In genomic region chr5:179605026-179605833, GRCh38 we compare ENCODE assay signal across 11 cellular contexts. TPM values are rescaled to one million over a fixed set of nuclear protein-coding genes. Genes with fewer than 3 reads are reported as not detected.
A peak's percentile ranks its signal among the peaks of the same experiment; 100 is the strongest.
DNase-seq lines count a peak whose midpoint lies in the region; TF ChIP-seq lines count a peak whose summit lies in the region.
"Had no signal": no experiment of that assay in that cellular context is flagged by ENCODE, and none has a peak within 500 bp of the region (broad histone marks: within the 10 kb centered on the region; RNA-seq: fewer than 3 reads in every experiment).

No MANE protein-coding gene starts in this region.

- H3K9me2 ChIP-seq in Karpas-422 (replicated peaks; ENCODE audit: insufficient read depth, low read length) = no peaks in the 10 kb centered on the region

- H3K9ac ChIP-seq in BLaER1 (peak overlapping the region; percentile 37; the same call in 1 of the 2 replicates), Karpas-422 (ENCODE audit: low read length) (no peak overlapping the region), neural progenitor cell (no peak overlapping the region)

- no peak for TF ChIP-seq POLR2A in esophagus squamous epithelium (IDR thresholded peaks at IDR 0.05)

- H3K4me2 ChIP-seq in BLaER1 (peak overlapping the region; percentile 72), Karpas-422 (ENCODE audit: low read depth, low read length, poor library complexity, severe bottlenecking) (no peak overlapping the region), neural progenitor cell (no peak overlapping the region)

- peaks cover 36% of the 10 kb centered on the region for H3F3A ChIP-seq in neural progenitor cell (ENCODE audit: low read depth)

- DNase-seq in Karpas-422 (peak; percentile 48), esophagus squamous epithelium (lab: John Stamatoyannopoulos, UW) (no peak), neural progenitor cell (ENCODE audit: low spot score) (no peak), NCI-H82 (lab: John Stamatoyannopoulos, UW) (no peak), NCI-H748 treated with DMSO at 0.1 percent for 48 hours (lab: John Stamatoyannopoulos, UW) (no peak)
- no peak for DNase-seq in CD4-positive, alpha-beta memory T cell
- no peak for DNase-seq in stimulated activated CD4-positive, alpha-beta T cell treated with anti-CD3 and anti-CD28 coated beads, Interleukin-2, amount 100 ng/mL, for 24 hours
- DNase-seq: NCI-H1105 treated with DMSO at 0.1 percent for 48 hours, OCI-M1 had no signal

- CTCF ChIA-PET in CD4-positive, alpha-beta memory T cell (lab: Charles Lee; ENCODE audit: partially characterized antibody) = no interaction called here

- TF ChIP-seq CTCF in esophagus squamous epithelium (IDR thresholded peaks at IDR 0.05) (peak in 1 of 6 experiments; percentile 6), neural progenitor cell (IDR thresholded peaks at IDR 0.05) (no peak)

- H3K9me3 ChIP-seq in BLaER1 = no peaks in the 10 kb centered on the region
- no peaks in the 10 kb centered on the region for H3K9me3 ChIP-seq in Karpas-422 (ENCODE audit: low read length)
- no peaks in the 10 kb centered on the region for H3K9me3 ChIP-seq in esophagus squamous epithelium
- no peaks in the 10 kb centered on the region for H3K9me3 ChIP-seq in neural progenitor cell (ENCODE audit: low read depth)
- H3K9me3 ChIP-seq in CD4-positive, alpha-beta memory T cell (ENCODE audit: control insufficient read depth in 1 of 2, low read length in 2 of 2) = no peaks in the 10 kb centered on the region
- H3K9me3 ChIP-seq: pancreas had no signal

- H3K27me3 ChIP-seq in BLaER1 (no peaks in the 10 kb centered on the region), Karpas-422 (ENCODE audit: low read length) (no peaks in the 10 kb centered on the region), esophagus squamous epithelium (no peaks in the 10 kb centered on the region), neural progenitor cell (no peaks in the 10 kb centered on the region)
- H3K27me3 ChIP-seq in CD4-positive, alpha-beta memory T cell (ENCODE audit: insufficient read depth, low read length) = no peaks in the 10 kb centered on the region
- H3K27me3 ChIP-seq: pancreas had no signal

- H3K9me3 Mint-ChIP-seq in neural progenitor cell = no peaks in the 10 kb centered on the region
- peaks cover 0 to 11% (median 0%) of the 10 kb centered on the region in 8 donors for H3K9me3 Mint-ChIP-seq in CD4-positive, alpha-beta memory T cell

- H3K79me2 ChIP-seq in Karpas-422 (ENCODE audit: low read length) (no peaks in the 10 kb centered on the region), neural progenitor cell (ENCODE audit: low read depth) (no peaks in the 10 kb centered on the region)

- peaks cover 94% of the 10 kb centered on the region for H3K36me3 ChIP-seq in BLaER1
- H3K36me3 ChIP-seq in Karpas-422 (ENCODE audit: insufficient read depth, low read length) = peaks cover 10% of the 10 kb centered on the region; the same call in 1 of the 2 replicates
- peaks cover 10 to 97% (median 24%) of the 10 kb centered on the region in 3 donors for H3K36me3 ChIP-seq in esophagus squamous epithelium
- H3K36me3 ChIP-seq in neural progenitor cell = no peaks in the 10 kb centered on the region
- peaks cover 38% of the 10 kb centered on the region for H3K36me3 ChIP-seq in CD4-positive, alpha-beta memory T cell (ENCODE audit: insufficient read depth, low read length)

- H3K27ac ChIP-seq in BLaER1 (peak overlapping the region; percentile 24; the same call in 1 of the 2 replicates), Karpas-422 (ENCODE audit: low read length) (no peak overlapping the region), esophagus squamous epithelium (peak overlapping the region; percentile 43 to 76 (median 74)), neural progenitor cell (no peak overlapping the region)
- H3K27ac ChIP-seq in CD4-positive, alpha-beta memory T cell (ENCODE audit: low read depth, low read length) = no peak overlapping the region
- H3K27ac ChIP-seq: pancreas had no signal

- H3K36me3 Mint-ChIP-seq in neural progenitor cell = peaks cover 21% of the 10 kb centered on the region
- peaks cover 18 to 69% of the 10 kb centered on the region in 2 donors for H3K36me3 Mint-ChIP-seq in CD4-positive, alpha-beta memory T cell

- peaks cover 7% of the 10 kb centered on the region for H3K27me3 Mint-ChIP-seq in neural progenitor cell (ENCODE audit: insufficient read depth, low read depth)
- H3K27me3 Mint-ChIP-seq in CD4-positive, alpha-beta memory T cell = no peaks in the 10 kb centered on the region

- H3K4me1 ChIP-seq in BLaER1 = peaks cover 40% of the 10 kb centered on the region
- no peaks in the 10 kb centered on the region for H3K4me1 ChIP-seq in Karpas-422 (ENCODE audit: low read length)
- peaks cover 20 to 60% (median 34%) of the 10 kb centered on the region in 3 donors for H3K4me1 ChIP-seq in esophagus squamous epithelium
- H3K4me1 ChIP-seq in neural progenitor cell = no peaks in the 10 kb centered on the region
- H3K4me1 ChIP-seq in CD4-positive, alpha-beta memory T cell (ENCODE audit: insufficient read depth, low read length) = peaks cover 34% of the 10 kb centered on the region
- H3K4me1 ChIP-seq: pancreas had no signal

- peak overlapping the region; percentile 4 for H3K27ac Mint-ChIP-seq in neural progenitor cell
- peak overlapping the region in 3 of 7 donors; percentile 25 to 66 (median 41) for H3K27ac Mint-ChIP-seq in CD4-positive, alpha-beta memory T cell

- WGBS in esophagus squamous epithelium, 2 donors = 39 to 43% methylated on average over 8 to 10 of the region's 10 CpGs

- H2AFZ ChIP-seq in Karpas-422 (ENCODE audit: low read length) = no peak overlapping the region
- no peak overlapping the region for H2AFZ ChIP-seq in neural progenitor cell (replicated peaks)

- no peaks in the 10 kb centered on the region for H3K4me1 Mint-ChIP-seq in neural progenitor cell
- H3K4me1 Mint-ChIP-seq in CD4-positive, alpha-beta memory T cell = peaks cover 15 to 37% (median 23%) of the 10 kb centered on the region in 4 donors

- intact Hi-C loops in esophagus squamous epithelium (cut with DNase I) = no loop called here
- intact Hi-C loops in CD4-positive, alpha-beta memory T cell (cut with micrococcal nuclease) = no loop called here

- no peak overlapping the region for H3K4me3 ChIP-seq in BLaER1
- no peak overlapping the region for H3K4me3 ChIP-seq in Karpas-422 (ENCODE audit: low read length)
- H3K4me3 ChIP-seq in esophagus squamous epithelium = no peak overlapping the region
- H3K4me3 ChIP-seq in neural progenitor cell = no peak overlapping the region
- H3K4me3 ChIP-seq in CD4-positive, alpha-beta memory T cell (ENCODE audit: low read length in 2 of 2) = no peak overlapping the region
- H3K4me3 ChIP-seq: pancreas had no signal

- H3K4me3 Mint-ChIP-seq in neural progenitor cell = no peak overlapping the region
- H3K4me3 Mint-ChIP-seq in CD4-positive, alpha-beta memory T cell = no peak overlapping the region

- peaks cover 55% of the 10 kb centered on the region for H4K20me1 ChIP-seq in BLaER1
- H4K20me1 ChIP-seq in Karpas-422 (ENCODE audit: insufficient read depth, low read depth, low read length) = no peaks in the 10 kb centered on the region; the same call in 1 of the 2 replicates
- peaks cover 38% of the 10 kb centered on the region for H4K20me1 ChIP-seq in neural progenitor cell (ENCODE audit: low read depth)

- POLR2A ChIA-PET in CD4-positive, alpha-beta memory T cell (lab: Charles Lee; ENCODE audit: partially characterized antibody) = interaction anchor here (17.2 kb wide), 1 partner anchor 15 kb away, joined by 313 read pairs; the partner anchor contains the start of gene HNRNPH1

RNA-seq across cellular contexts. Expression of gene HNRNPH1, which starts 18.2 kb away (rescaled TPM):
- total RNA-seq in Karpas-422 (2014; rRNA removed; shearing (Covaris generic); ENCODE audit: low replicate concordance) = 484 and 580 TPM in 2 replicates
- total RNA-seq in esophagus squamous epithelium = 100 to 1,000 TPM; 209 to 645 (median 383) TPM
- 795 and 1,138 TPM in 2 replicates for total RNA-seq in neural progenitor cell (ENCODE audit: low replicate concordance)
- total RNA-seq in CD4-positive, alpha-beta memory T cell = 1,000 to 10,000 TPM; 1,611 to 1,625 TPM
- polyA plus RNA-seq in CD4-positive, alpha-beta memory T cell = 100 to 1,000 TPM in 1 of 2 donors, 10 to 100 TPM in 1; 46.5 to 116 TPM

RNA-seq across cellular contexts. Expression of gene RUFY1, which starts 54.9 kb away (rescaled TPM):
- 40.9 and 66.4 TPM in 2 replicates for total RNA-seq in Karpas-422 (2014; rRNA removed; shearing (Covaris generic); ENCODE audit: low replicate concordance)
- total RNA-seq in esophagus squamous epithelium (10 to 100 TPM; 27.1 to 63.8 (median 45.8) TPM), neural progenitor cell (ENCODE audit: low replicate concordance) (45.0 and 45.8 TPM in 2 replicates)
- total RNA-seq in CD4-positive, alpha-beta memory T cell = 10 to 100 TPM; 59.1 to 61.5 TPM
- 10 to 100 TPM; 13.3 to 34.6 TPM for polyA plus RNA-seq in CD4-positive, alpha-beta memory T cell

Comparison
In these comparisons a context has a peak if more than half of its experiments do, and no peak if none do; other contexts are left out.
1. H3K27ac ChIP-seq: peak in BLaER1 (single experiment) and esophagus squamous epithelium (4 of 4); none in Karpas-422 (single experiment), neural progenitor cell (single experiment) and CD4-positive, alpha-beta memory T cell (single experiment).